In genomic region chr7:10940748-10941358, GRCh38 we compare ENCODE assay signal across 1 cellular context.
TF ChIP-seq lines count a peak whose summit lies in the region.

No MANE protein-coding gene starts in this region.

TF ChIP-seq in K562, 482 proteins besides CTCF, POLR2A, EP300 and RAD21 (continued from another document and continues in another):
- TF ChIP-seq, protein P1, sequence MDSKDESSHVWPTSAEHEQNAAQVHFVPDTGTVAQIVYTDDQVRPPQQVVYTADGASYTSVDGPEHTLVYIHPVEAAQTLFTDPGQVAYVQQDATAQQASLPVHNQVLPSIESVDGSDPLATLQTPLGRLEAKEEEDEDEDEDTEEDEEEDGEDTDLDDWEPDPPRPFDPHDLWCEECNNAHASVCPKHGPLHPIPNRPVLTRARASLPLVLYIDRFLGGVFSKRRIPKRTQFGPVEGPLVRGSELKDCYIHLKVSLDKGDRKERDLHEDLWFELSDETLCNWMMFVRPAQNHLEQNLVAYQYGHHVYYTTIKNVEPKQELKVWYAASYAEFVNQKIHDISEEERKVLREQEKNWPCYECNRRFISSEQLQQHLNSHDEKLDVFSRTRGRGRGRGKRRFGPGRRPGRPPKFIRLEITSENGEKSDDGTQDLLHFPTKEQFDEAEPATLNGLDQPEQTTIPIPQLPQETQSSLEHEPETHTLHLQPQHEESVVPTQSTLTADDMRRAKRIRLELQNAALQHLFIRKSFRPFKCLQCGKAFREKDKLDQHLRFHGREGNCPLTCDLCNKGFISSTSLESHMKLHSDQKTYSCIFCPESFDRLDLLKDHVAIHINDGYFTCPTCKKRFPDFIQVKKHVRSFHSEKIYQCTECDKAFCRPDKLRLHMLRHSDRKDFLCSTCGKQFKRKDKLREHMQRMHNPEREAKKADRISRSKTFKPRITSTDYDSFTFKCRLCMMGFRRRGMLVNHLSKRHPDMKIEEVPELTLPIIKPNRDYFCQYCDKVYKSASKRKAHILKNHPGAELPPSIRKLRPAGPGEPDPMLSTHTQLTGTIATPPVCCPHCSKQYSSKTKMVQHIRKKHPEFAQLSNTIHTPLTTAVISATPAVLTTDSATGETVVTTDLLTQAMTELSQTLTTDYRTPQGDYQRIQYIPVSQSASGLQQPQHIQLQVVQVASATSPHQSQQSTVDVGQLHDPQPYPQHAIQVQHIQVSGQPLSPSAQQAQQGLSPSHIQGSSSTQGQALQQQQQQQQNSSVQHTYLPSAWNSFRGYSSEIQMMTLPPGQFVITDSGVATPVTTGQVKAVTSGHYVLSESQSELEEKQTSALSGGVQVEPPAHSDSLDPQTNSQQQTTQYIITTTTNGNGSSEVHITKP (IDR thresholded peaks at IDR 0.05; ENCODE audit: partially characterized antibody) = no peak
- no peak for TF ChIP-seq HINFP (tag; conservative IDR thresholded peaks at IDR 0.05; ENCODE audit: low read depth)
- no peak for TF ChIP-seq ZKSCAN1 (IDR thresholded peaks at IDR 0.05; ENCODE audit: low read depth, low read length)
- TF ChIP-seq, protein P2, sequence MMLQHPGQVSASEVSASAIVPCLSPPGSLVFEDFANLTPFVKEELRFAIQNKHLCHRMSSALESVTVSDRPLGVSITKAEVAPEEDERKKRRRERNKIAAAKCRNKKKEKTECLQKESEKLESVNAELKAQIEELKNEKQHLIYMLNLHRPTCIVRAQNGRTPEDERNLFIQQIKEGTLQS (IDR thresholded peaks at IDR 0.05) = no peak
- TF ChIP-seq, protein P2 (CRISPR knock-in tag; conservative IDR thresholded peaks at IDR 0.05) = no peak
- TF ChIP-seq ARHGAP35 (IDR thresholded peaks at IDR 0.05; ENCODE audit: partially characterized antibody) = no peak
- no peak for TF ChIP-seq BCL6 (CRISPR knock-in tag; IDR thresholded peaks at IDR 0.05)
- no peak for TF ChIP-seq E2F3 (CRISPR knock-in tag; IDR thresholded peaks at IDR 0.05)
- TF ChIP-seq ZNF232 (CRISPR knock-in tag; IDR thresholded peaks at IDR 0.05) = no peak
- no peak for TF ChIP-seq HCFC1 (IDR thresholded peaks at IDR 0.05; ENCODE audit: low read depth, low read length)
- TF ChIP-seq FOS (IDR thresholded peaks at IDR 0.05; ENCODE audit: extremely low read depth, insufficient read length) = no peak
- no peak for TF ChIP-seq ZBTB9 (CRISPR knock-in tag; IDR thresholded peaks at IDR 0.05)
- no peak for TF ChIP-seq ZNF212 (CRISPR knock-in tag; IDR thresholded peaks at IDR 0.05)
- TF ChIP-seq CC2D1A (IDR thresholded peaks at IDR 0.05) = no peak
- no peak for TF ChIP-seq ZFP30 (CRISPR knock-in tag; IDR thresholded peaks at IDR 0.05; ENCODE audit: borderline replicate concordance)
- TF ChIP-seq NRF1 (conservative IDR thresholded peaks at IDR 0.05 in 1 of 2, IDR thresholded peaks at IDR 0.05 in 1 of 2) = 0 out of 4 replicates have a peak, but pooled peaks of 1 of the 2 experiments have one; percentile 30
- TF ChIP-seq, protein P3, sequence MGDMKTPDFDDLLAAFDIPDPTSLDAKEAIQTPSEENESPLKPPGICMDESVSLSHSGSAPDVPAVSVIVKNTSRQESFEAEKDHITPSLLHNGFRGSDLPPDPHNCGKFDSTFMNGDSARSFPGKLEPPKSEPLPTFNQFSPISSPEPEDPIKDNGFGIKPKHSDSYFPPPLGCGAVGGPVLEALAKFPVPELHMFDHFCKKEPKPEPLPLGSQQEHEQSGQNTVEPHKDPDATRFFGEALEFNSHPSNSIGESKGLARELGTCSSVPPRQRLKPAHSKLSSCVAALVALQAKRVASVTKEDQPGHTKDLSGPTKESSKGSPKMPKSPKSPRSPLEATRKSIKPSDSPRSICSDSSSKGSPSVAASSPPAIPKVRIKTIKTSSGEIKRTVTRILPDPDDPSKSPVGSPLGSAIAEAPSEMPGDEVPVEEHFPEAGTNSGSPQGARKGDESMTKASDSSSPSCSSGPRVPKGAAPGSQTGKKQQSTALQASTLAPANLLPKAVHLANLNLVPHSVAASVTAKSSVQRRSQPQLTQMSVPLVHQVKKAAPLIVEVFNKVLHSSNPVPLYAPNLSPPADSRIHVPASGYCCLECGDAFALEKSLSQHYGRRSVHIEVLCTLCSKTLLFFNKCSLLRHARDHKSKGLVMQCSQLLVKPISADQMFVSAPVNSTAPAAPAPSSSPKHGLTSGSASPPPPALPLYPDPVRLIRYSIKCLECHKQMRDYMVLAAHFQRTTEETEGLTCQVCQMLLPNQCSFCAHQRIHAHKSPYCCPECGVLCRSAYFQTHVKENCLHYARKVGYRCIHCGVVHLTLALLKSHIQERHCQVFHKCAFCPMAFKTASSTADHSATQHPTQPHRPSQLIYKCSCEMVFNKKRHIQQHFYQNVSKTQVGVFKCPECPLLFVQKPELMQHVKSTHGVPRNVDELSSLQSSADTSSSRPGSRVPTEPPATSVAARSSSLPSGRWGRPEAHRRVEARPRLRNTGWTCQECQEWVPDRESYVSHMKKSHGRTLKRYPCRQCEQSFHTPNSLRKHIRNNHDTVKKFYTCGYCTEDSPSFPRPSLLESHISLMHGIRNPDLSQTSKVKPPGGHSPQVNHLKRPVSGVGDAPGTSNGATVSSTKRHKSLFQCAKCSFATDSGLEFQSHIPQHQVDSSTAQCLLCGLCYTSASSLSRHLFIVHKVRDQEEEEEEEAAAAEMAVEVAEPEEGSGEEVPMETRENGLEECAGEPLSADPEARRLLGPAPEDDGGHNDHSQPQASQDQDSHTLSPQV (IDR thresholded peaks at IDR 0.05) = 0 out of 2 replicates have a peak, but pooled peaks have one; percentile 5
- TF ChIP-seq NR2F6 (CRISPR knock-in tag; IDR thresholded peaks at IDR 0.05) = no peak
- TF ChIP-seq DIDO1 (tag; IDR thresholded peaks at IDR 0.05; ENCODE audit: low read depth) = no peak
- no peak for TF ChIP-seq MYC (IDR thresholded peaks at IDR 0.05; ENCODE audit: low read depth, low read length)
- TF ChIP-seq MYC (CRISPR knock-in tag; IDR thresholded peaks at IDR 0.05; ENCODE audit: borderline replicate concordance, low read depth) = no peak
- peak; percentile 21; the same call in 1 of the 2 replicates for TF ChIP-seq SMARCA4 (IDR thresholded peaks at IDR 0.05)
- no peak for TF ChIP-seq MYBL2 (IDR thresholded peaks at IDR 0.05; ENCODE audit: low read depth)
- no peak for TF ChIP-seq MYBL2 (CRISPR knock-in tag; IDR thresholded peaks at IDR 0.05; ENCODE audit: borderline replicate concordance)
- TF ChIP-seq SMARCE1 (IDR thresholded peaks at IDR 0.05) = peak; percentile 36; the same call in 1 of the 2 replicates
- no peak for TF ChIP-seq ZNF174 (CRISPR knock-in tag; IDR thresholded peaks at IDR 0.05)
- peak; percentile 59 for TF ChIP-seq NFRKB (IDR thresholded peaks at IDR 0.05; ENCODE audit: low read depth)
- TF ChIP-seq, protein P4, sequence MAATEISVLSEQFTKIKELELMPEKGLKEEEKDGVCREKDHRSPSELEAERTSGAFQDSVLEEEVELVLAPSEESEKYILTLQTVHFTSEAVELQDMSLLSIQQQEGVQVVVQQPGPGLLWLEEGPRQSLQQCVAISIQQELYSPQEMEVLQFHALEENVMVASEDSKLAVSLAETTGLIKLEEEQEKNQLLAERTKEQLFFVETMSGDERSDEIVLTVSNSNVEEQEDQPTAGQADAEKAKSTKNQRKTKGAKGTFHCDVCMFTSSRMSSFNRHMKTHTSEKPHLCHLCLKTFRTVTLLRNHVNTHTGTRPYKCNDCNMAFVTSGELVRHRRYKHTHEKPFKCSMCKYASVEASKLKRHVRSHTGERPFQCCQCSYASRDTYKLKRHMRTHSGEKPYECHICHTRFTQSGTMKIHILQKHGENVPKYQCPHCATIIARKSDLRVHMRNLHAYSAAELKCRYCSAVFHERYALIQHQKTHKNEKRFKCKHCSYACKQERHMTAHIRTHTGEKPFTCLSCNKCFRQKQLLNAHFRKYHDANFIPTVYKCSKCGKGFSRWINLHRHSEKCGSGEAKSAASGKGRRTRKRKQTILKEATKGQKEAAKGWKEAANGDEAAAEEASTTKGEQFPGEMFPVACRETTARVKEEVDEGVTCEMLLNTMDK (IDR thresholded peaks at IDR 0.05; ENCODE audit: borderline replicate concordance, insufficient read depth, low read depth, low read length, poor library complexity, severe bottlenecking) = no peak
- TF ChIP-seq RAD51 (IDR thresholded peaks at IDR 0.05; ENCODE audit: borderline replicate concordance, low read depth) = no peak
- TF ChIP-seq TAF9B (IDR thresholded peaks at IDR 0.05; ENCODE audit: partially characterized antibody) = no peak
- no peak for TF ChIP-seq RBM15 (IDR thresholded peaks at IDR 0.05; ENCODE audit: insufficient read depth, low read length)
- TF ChIP-seq RFX1 (IDR thresholded peaks at IDR 0.05) = no peak
- no peak for TF ChIP-seq SOX6 (IDR thresholded peaks at IDR 0.05)
- TF ChIP-seq CHCHD3 (CRISPR knock-in tag; IDR thresholded peaks at IDR 0.05) = no peak
- no peak for TF ChIP-seq ZNF146 (CRISPR knock-in tag; IDR thresholded peaks at IDR 0.05; ENCODE audit: unreplicated experiment)
- no peak for TF ChIP-seq FOXK1 (CRISPR knock-in tag; IDR thresholded peaks at IDR 0.05; ENCODE audit: borderline replicate concordance)
- TF ChIP-seq ZNF518B (CRISPR knock-in tag; IDR thresholded peaks at IDR 0.05) = no peak
- no peak for TF ChIP-seq BHLHE40 (IDR thresholded peaks at IDR 0.05; ENCODE audit: low read length)
- no peak for TF ChIP-seq SMAD1 (IDR thresholded peaks at IDR 0.05; ENCODE audit: low read depth, low read length, partially characterized antibody)
- no peak for TF ChIP-seq ASH1L (IDR thresholded peaks at IDR 0.05; ENCODE audit: borderline replicate concordance, low read depth, partially characterized antibody)
- no peak for TF ChIP-seq SNIP1 (IDR thresholded peaks at IDR 0.05; ENCODE audit: low read depth)
- TF ChIP-seq DPF2 (IDR thresholded peaks at IDR 0.05) = peak; percentile 49; the same call in 1 of the 2 replicates
- TF ChIP-seq CBFA2T3 (IDR thresholded peaks at IDR 0.05) = no peak
- TF ChIP-seq KLF16 (IDR thresholded peaks at IDR 0.05) = no peak; the same call in 1 of the 2 replicates
- TF ChIP-seq STAT5B (CRISPR knock-in tag; IDR thresholded peaks at IDR 0.05) = no peak
- no peak for TF ChIP-seq ZNF263 (CRISPR knock-in tag; IDR thresholded peaks at IDR 0.05; ENCODE audit: borderline replicate concordance)
- TF ChIP-seq CEBPZ (IDR thresholded peaks at IDR 0.05; ENCODE audit: borderline replicate concordance, low read depth, low read length) = no peak
